22 cellular contexts compared by ENCODE assay signal in the genomic region with DNA sequence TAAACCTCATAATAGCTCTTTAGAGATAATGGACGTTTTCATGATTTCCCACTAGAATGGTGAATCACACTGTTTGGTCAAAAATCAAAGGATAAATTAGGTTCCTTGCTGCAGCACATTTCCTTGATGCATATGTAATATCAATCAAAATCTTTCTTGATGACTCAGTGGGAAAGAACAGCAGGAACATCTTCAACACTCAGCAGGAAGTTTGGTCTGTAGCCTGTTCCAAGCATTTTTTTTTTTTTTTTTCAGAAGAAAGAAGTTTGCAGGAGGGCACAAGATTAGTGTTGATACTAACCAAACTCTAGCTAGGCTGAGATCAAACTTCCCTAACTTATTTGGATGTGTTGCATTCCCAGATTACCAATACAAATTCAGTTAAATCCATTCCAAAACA.
"Had no signal": no experiment of that assay in that cellular context is flagged by ENCODE, and none has a peak within 500 bp of the region (broad histone marks: within the 10 kb centered on the region; RNA-seq: fewer than 3 reads in every experiment).

No MANE protein-coding gene starts in this region.

- H3K9me3 ChIP-seq: SJSA1, SK-N-SH had no signal

- H3K36me3 ChIP-seq: Peyer's patch, SJSA1 had no signal

- H3K4me3 ChIP-seq: Peyer's patch, SJSA1 had no signal

- H3K27ac ChIP-seq: Peyer's patch, SJSA1 had no signal

- H3K4me1 ChIP-seq: Peyer's patch, SJSA1 had no signal

- H3K27me3 ChIP-seq: Peyer's patch, SJSA1 had no signal

- DNase-seq: activated CD4-positive, alpha-beta T cell treated with anti-CD3 and anti-CD28 coated beads, Interleukin-2, amount 10 ng/mL, durations not matched to agents 24 days and 14 days; activated CD4-positive, alpha-beta T cell treated with anti-CD3 and anti-CD28 coated beads, Interleukin-2, amount 50 U/mL, for 4 hours; activated CD8-positive, alpha-beta T cell treated with anti-CD3 and anti-CD28 coated beads, Interleukin-2, amount 10 ng/mL, durations not matched to agents 7 days and 5 days; activated gamma-delta T cell; activated naive CD4-positive, alpha-beta T cell treated with Interleukin-2 at 50 U/mL for 16 hours; activated naive CD8-positive, alpha-beta T cell treated with anti-CD3 and anti-CD28 coated beads, Interleukin-2, amount 10 ng/mL, durations not matched to agents 7 days and 5 days; activated T-cell treated with anti-CD3 and anti-CD28 coated beads, Interleukin-2, amount 50 U/mL, for 24 hours; NCI-H1105 treated with DMSO at 0.1 percent for 48 hours; NCI-H1436; NCI-H1694; NCI-H1930; NCI-H2081 treated with DMSO at 0.1 percent for 48 hours; NCI-H510A; NCI-H526; NCI-H748 treated with DMSO at 0.1 percent for 48 hours; NK-92 treated with Interleukin-12 subunit alpha and Interleukin-12 subunit beta, amount 100 ng/mL, for 24 hours; PC-3; Peyer's patch; RPMI8226; SHP77 treated with DMSO at 0.1 percent for 48 hours; SK-N-SH had no signal

- ATAC-seq: activated CD8-positive, alpha-beta T cell treated with anti-CD3 and anti-CD28 coated beads, Interleukin-2, amount 10 ng/mL, durations not matched to agents 7 days and 5 days; PC-3 had no signal
